In genomic region chr18:59270689-59271257, GRCh38 we compare ENCODE assay signal across 3 cellular contexts.
TF ChIP-seq lines count a peak whose summit lies in the region.

No MANE protein-coding gene starts in this region.

TF ChIP-seq in SK-N-SH, 30 proteins besides CTCF, POLR2A, EP300 and RAD21 (continues in another document):
- TF ChIP-seq REST (IDR thresholded peaks at IDR 0.05; ENCODE audit: low read depth, low read length): no peak
- TF ChIP-seq FOXJ3 (CRISPR knock-in tag; IDR thresholded peaks at IDR 0.05): no peak
- TF ChIP-seq, protein P1, sequence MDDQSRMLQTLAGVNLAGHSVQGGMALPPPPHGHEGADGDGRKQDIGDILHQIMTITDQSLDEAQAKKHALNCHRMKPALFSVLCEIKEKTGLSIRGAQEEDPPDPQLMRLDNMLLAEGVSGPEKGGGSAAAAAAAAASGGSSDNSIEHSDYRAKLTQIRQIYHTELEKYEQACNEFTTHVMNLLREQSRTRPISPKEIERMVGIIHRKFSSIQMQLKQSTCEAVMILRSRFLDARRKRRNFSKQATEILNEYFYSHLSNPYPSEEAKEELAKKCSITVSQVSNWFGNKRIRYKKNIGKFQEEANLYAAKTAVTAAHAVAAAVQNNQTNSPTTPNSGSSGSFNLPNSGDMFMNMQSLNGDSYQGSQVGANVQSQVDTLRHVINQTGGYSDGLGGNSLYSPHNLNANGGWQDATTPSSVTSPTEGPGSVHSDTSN (IDR thresholded peaks at IDR 0.05): no peak
- no peak for TF ChIP-seq FOXM1 (IDR thresholded peaks at IDR 0.05; ENCODE audit: low read depth)
- no peak for TF ChIP-seq TAF1 (IDR thresholded peaks at IDR 0.05; ENCODE audit: borderline replicate concordance, low read depth, low read length)
- TF ChIP-seq SIN3A (IDR thresholded peaks at IDR 0.05; ENCODE audit: borderline replicate concordance, low read depth, low read length): no peak
- TF ChIP-seq POLR2AphosphoS5 (IDR thresholded peaks at IDR 0.05; ENCODE audit: low read depth, low read length): no peak
- no peak for TF ChIP-seq MAX (IDR thresholded peaks at IDR 0.05; ENCODE audit: low read depth)
- TF ChIP-seq TEAD4 (IDR thresholded peaks at IDR 0.05; ENCODE audit: borderline replicate concordance, insufficient read depth): no peak
- no peak for TF ChIP-seq TCF12 (IDR thresholded peaks at IDR 0.05)
- TF ChIP-seq CHD2 (IDR thresholded peaks at IDR 0.05; ENCODE audit: low read length, partially characterized antibody): no peak
- TF ChIP-seq FOSL2 (IDR thresholded peaks at IDR 0.05; ENCODE audit: borderline replicate concordance, low read depth): no peak
- no peak for TF ChIP-seq GABPA (IDR thresholded peaks at IDR 0.05; ENCODE audit: low read depth)
- TF ChIP-seq YY1 (IDR thresholded peaks at IDR 0.05; ENCODE audit: low read depth): no peak
- no peak for TF ChIP-seq RCOR1 (IDR thresholded peaks at IDR 0.05; ENCODE audit: low read length)
- TF ChIP-seq, protein P2, sequence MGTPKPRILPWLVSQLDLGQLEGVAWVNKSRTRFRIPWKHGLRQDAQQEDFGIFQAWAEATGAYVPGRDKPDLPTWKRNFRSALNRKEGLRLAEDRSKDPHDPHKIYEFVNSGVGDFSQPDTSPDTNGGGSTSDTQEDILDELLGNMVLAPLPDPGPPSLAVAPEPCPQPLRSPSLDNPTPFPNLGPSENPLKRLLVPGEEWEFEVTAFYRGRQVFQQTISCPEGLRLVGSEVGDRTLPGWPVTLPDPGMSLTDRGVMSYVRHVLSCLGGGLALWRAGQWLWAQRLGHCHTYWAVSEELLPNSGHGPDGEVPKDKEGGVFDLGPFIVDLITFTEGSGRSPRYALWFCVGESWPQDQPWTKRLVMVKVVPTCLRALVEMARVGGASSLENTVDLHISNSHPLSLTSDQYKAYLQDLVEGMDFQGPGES (IDR thresholded peaks at IDR 0.05; ENCODE audit: low read depth, low read length): no peak

TF ChIP-seq in SK-N-SH treated with all-trans-retinoic acid at 6 μM for 48 hours, 23 proteins besides CTCF, POLR2A, EP300 and RAD21 (continues in another document):
- TF ChIP-seq TSHZ2 (CRISPR knock-in tag; IDR thresholded peaks at IDR 0.05): no peak
- no peak for TF ChIP-seq ZFP3 (CRISPR knock-in tag; IDR thresholded peaks at IDR 0.05)
- TF ChIP-seq ZNF565 (CRISPR knock-in tag; conservative IDR thresholded peaks at IDR 0.05; ENCODE audit: low read depth): no peak
- TF ChIP-seq ISL1 (CRISPR knock-in tag; IDR thresholded peaks at IDR 0.05): no peak
- no peak for TF ChIP-seq GLIS3 (CRISPR knock-in tag; IDR thresholded peaks at IDR 0.05)
- no peak for TF ChIP-seq PPARA (CRISPR knock-in tag; IDR thresholded peaks at IDR 0.05; ENCODE audit: borderline replicate concordance)
- TF ChIP-seq CREB5 (CRISPR knock-in tag; IDR thresholded peaks at IDR 0.05; ENCODE audit: low read depth): no peak
- TF ChIP-seq ZC3H10 (CRISPR knock-in tag; IDR thresholded peaks at IDR 0.05): no peak
- TF ChIP-seq CSDC2 (CRISPR knock-in tag; IDR thresholded peaks at IDR 0.05): no peak
- no peak for TF ChIP-seq OSR1 (CRISPR knock-in tag; IDR thresholded peaks at IDR 0.05)
- TF ChIP-seq ESRRG (CRISPR knock-in tag; IDR thresholded peaks at IDR 0.05): no peak
- no peak for TF ChIP-seq ZNF70 (CRISPR knock-in tag; IDR thresholded peaks at IDR 0.05)
- TF ChIP-seq PATZ1 (CRISPR knock-in tag; IDR thresholded peaks at IDR 0.05; ENCODE audit: borderline replicate concordance): no peak
- no peak for TF ChIP-seq RARB (CRISPR knock-in tag; IDR thresholded peaks at IDR 0.05)
- no peak for TF ChIP-seq CSRNP3 (CRISPR knock-in tag; IDR thresholded peaks at IDR 0.05)
- TF ChIP-seq BACH2 (CRISPR knock-in tag; IDR thresholded peaks at IDR 0.05; ENCODE audit: borderline replicate concordance): no peak
- no peak for TF ChIP-seq SNAI2 (CRISPR knock-in tag; IDR thresholded peaks at IDR 0.05)

TF ChIP-seq in K562, 482 proteins besides CTCF, POLR2A, EP300 and RAD21 (continues in another document):
- TF ChIP-seq SP2 (IDR thresholded peaks at IDR 0.05; ENCODE audit: extremely low read depth, low read depth, low read length, poor library complexity, severe bottlenecking) (no peak), AFF1 (IDR thresholded peaks at IDR 0.05; ENCODE audit: low read depth in 1 of 2, partially characterized antibody in 2 of 2) (no peak), SLC30A9 (CRISPR knock-in tag; IDR thresholded peaks at IDR 0.05) (no peak), PCBP1 (IDR thresholded peaks at IDR 0.05; ENCODE audit: low read depth, low read length, poor library complexity, severe bottlenecking) (no peak), CHD4 (IDR thresholded peaks at IDR 0.05; ENCODE audit: insufficient read depth, insufficient replicate concordance, low read depth, low read length, poor library complexity, severe bottlenecking) (no peak), STAT5A (IDR thresholded peaks at IDR 0.05; ENCODE audit: borderline replicate concordance, low read length) (no peak), HNRNPH1 (optimal IDR thresholded peaks at IDR 0.05; ENCODE audit: low read depth, low read length) (no peak), CHD1 (IDR thresholded peaks at IDR 0.05; ENCODE audit: low read length) (no peak), POLR2G (IDR thresholded peaks at IDR 0.05; ENCODE audit: low read depth, low read length) (no peak), ZNF76 (CRISPR knock-in tag; IDR thresholded peaks at IDR 0.05; ENCODE audit: borderline replicate concordance) (no peak), KHSRP (IDR thresholded peaks at IDR 0.05) (no peak), ESRRB (CRISPR knock-in tag; IDR thresholded peaks at IDR 0.05; ENCODE audit: borderline replicate concordance) (no peak), ZNF592 (IDR thresholded peaks at IDR 0.05) (no peak), SIRT6 (IDR thresholded peaks at IDR 0.05; ENCODE audit: low read depth, low read length) (no peak), ZNF75A (CRISPR knock-in tag; IDR thresholded peaks at IDR 0.05) (peak; percentile 60; the same call in 1 of the 2 replicates), ZNF175 (CRISPR knock-in tag; IDR thresholded peaks at IDR 0.05; ENCODE audit: low read depth) (no peak), USF1 (CRISPR knock-in tag; IDR thresholded peaks at IDR 0.05) (no peak), JUND (IDR thresholded peaks at IDR 0.05; ENCODE audit: borderline replicate concordance, low read depth, low read length) (peak; percentile 23; the same call in 1 of the 2 replicates), JUND (tag; IDR thresholded peaks at IDR 0.05; ENCODE audit: borderline replicate concordance, low read depth, low read length) (0 out of 3 replicates have a peak, but pooled peaks have one; percentile 16), KAT8 (IDR thresholded peaks at IDR 0.05; ENCODE audit: low read depth) (no peak), ZNF584 (CRISPR knock-in tag; IDR thresholded peaks at IDR 0.05; ENCODE audit: low read depth) (no peak), CEBPB (tag; IDR thresholded peaks at IDR 0.05) (peak; percentile 32; the same call in 1 of the 2 replicates), RBM14 (IDR thresholded peaks at IDR 0.05; ENCODE audit: borderline replicate concordance, insufficient read depth, low read depth, low read length) (no peak), ATF7 (IDR thresholded peaks at IDR 0.05) (0 out of 2 replicates have a peak, but pooled peaks have one; percentile 39), BRF1 (IDR thresholded peaks at IDR 0.05; ENCODE audit: borderline replicate concordance, extremely low read depth, insufficient read length) (no peak), ARHGAP35 (IDR thresholded peaks at IDR 0.05; ENCODE audit: partially characterized antibody) (no peak), ZBTB26 (CRISPR knock-in tag; IDR thresholded peaks at IDR 0.05) (no peak), SREBF1 (IDR thresholded peaks at IDR 0.05; ENCODE audit: borderline replicate concordance, low read depth, low read length) (no peak), DMBX1 (CRISPR knock-in tag; IDR thresholded peaks at IDR 0.05; ENCODE audit: borderline replicate concordance) (no peak), NFIC (IDR thresholded peaks at IDR 0.05) (no peak), SUPT5H (IDR thresholded peaks at IDR 0.05) (no peak), XRCC4 (IDR thresholded peaks at IDR 0.05; ENCODE audit: extremely low read depth, insufficient read depth, insufficient read length) (no peak)
- TF ChIP-seq, protein P3, sequence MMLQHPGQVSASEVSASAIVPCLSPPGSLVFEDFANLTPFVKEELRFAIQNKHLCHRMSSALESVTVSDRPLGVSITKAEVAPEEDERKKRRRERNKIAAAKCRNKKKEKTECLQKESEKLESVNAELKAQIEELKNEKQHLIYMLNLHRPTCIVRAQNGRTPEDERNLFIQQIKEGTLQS (IDR thresholded peaks at IDR 0.05): peak; percentile 32; the same call in 1 of the 2 replicates
- TF ChIP-seq, protein P3 (CRISPR knock-in tag; conservative IDR thresholded peaks at IDR 0.05): no peak
- TF ChIP-seq, protein P4, sequence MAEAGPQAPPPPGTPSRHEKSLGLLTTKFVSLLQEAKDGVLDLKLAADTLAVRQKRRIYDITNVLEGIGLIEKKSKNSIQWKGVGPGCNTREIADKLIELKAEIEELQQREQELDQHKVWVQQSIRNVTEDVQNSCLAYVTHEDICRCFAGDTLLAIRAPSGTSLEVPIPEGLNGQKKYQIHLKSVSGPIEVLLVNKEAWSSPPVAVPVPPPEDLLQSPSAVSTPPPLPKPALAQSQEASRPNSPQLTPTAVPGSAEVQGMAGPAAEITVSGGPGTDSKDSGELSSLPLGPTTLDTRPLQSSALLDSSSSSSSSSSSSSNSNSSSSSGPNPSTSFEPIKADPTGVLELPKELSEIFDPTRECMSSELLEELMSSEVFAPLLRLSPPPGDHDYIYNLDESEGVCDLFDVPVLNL (CRISPR knock-in tag; IDR thresholded peaks at IDR 0.05; ENCODE audit: low read depth): no peak
